ENCODE assay signal across 14 cellular contexts in genomic region chr1:203069028-203069804, GRCh38. TPM values are rescaled to one million over a fixed set of nuclear protein-coding genes. Genes with fewer than 3 reads are reported as not detected.
DNase-seq lines count a peak whose midpoint lies in the region; ATAC-seq and TF ChIP-seq lines count a peak whose summit lies in the region.
"Had no signal": no experiment of that assay in that cellular context is flagged by ENCODE, and none has a peak within 500 bp of the region (broad histone marks: within the 10 kb centered on the region; RNA-seq: fewer than 3 reads in every experiment).

No MANE protein-coding gene starts in this region.

- POLR2A ChIA-PET in MCF 10A (lab: Yijun Ruan, JAX), result interaction anchor here (0.7 to 1.2 kb wide), 3 partner anchors 30 to 1341 kb away, joined by 3 read pairs; no protein-coding TSS in a partner anchor

- H3K4me3 Mint-ChIP-seq in stimulated activated memory B cell treated with anti-CD40 and anti-IgM and Interleukin-4, amounts not matched to agents 10 μg/mL and 1 μg/mL and 100 μg/mL, for 72 hours, result no peak overlapping the region
- H3K4me3 Mint-ChIP-seq in MCF 10A (ENCODE audit: unreplicated experiment), result no peak overlapping the region

- peak overlapping the region; percentile 53 for H3K27ac Mint-ChIP-seq in stimulated activated memory B cell treated with anti-CD40 and anti-IgM and Interleukin-4, amounts not matched to agents 10 μg/mL and 1 μg/mL and 100 μg/mL, for 72 hours
- H3K27ac Mint-ChIP-seq in MCF 10A (ENCODE audit: low read depth, unreplicated experiment), result no peak overlapping the region

- TF ChIP-seq CTCF in HL-60 (IDR thresholded peaks at IDR 0.05; ENCODE audit: insufficient read depth, low read length), result no peak
- TF ChIP-seq CTCF in MCF 10A (IDR thresholded peaks at IDR 0.05; ENCODE audit: unreplicated experiment), result no peak

- intact Hi-C loops in left cardiac atrium (cut with DNase I) (no loop called here), MCF 10A (cut with micrococcal nuclease) (no loop called here)

- CTCF ChIA-PET in MCF 10A (lab: Yijun Ruan, JAX), result interaction anchor here (0.5 to 22.5 kb wide), 9 partner anchors 27 to 624 kb away, joined by 3 to 250 read pairs (median 3); no protein-coding TSS in a partner anchor

- peaks cover 36% of the 10 kb centered on the region for H3K27me3 Mint-ChIP-seq in stimulated activated memory B cell treated with anti-CD40 and anti-IgM and Interleukin-4, amounts not matched to agents 10 μg/mL and 1 μg/mL and 100 μg/mL, for 72 hours
- H3K27me3 Mint-ChIP-seq in MCF 10A (ENCODE audit: insufficient read depth, unreplicated experiment), result peaks cover 10% of the 10 kb centered on the region

- peak; percentile 28 to 70 for DNase-seq in HL-60 (ENCODE audit: low read depth in 1 of 2, low spot score in 1 of 2)
- DNase-seq in OCI-M1 (lab: John Stamatoyannopoulos, UW), result peak; percentile 23
- no peak for DNase-seq in left cardiac atrium
- no peak for DNase-seq in SK-N-DZ (ENCODE audit: low spot score)
- no peak for DNase-seq in MCF 10A (ENCODE audit: unreplicated experiment)
- DNase-seq: activated CD4-positive, alpha-beta T cell treated with anti-CD3 and anti-CD28 coated beads, Interleukin-2, amount 50 U/mL, for 4 hours; EL; KG1; left colon; Peyer's patch; stimulated activated naive CD8-positive, alpha-beta T cell treated with anti-CD3 and anti-CD28 coated beads, Interleukin-15, Interleukin-2, amounts not matched to agents 100 U/mL and 50 U/mL, for 24 hours had no signal

- H3K27ac ChIP-seq in HL-60 (replicated peaks), result peak overlapping the region; percentile 63

- H3K36me3 Mint-ChIP-seq in stimulated activated memory B cell treated with anti-CD40 and anti-IgM and Interleukin-4, amounts not matched to agents 10 μg/mL and 1 μg/mL and 100 μg/mL, for 72 hours, result no peaks in the 10 kb centered on the region
- H3K36me3 Mint-ChIP-seq in MCF 10A (ENCODE audit: insufficient read depth, unreplicated experiment), result no peaks in the 10 kb centered on the region

- no peak overlapping the region for H3K4me3 ChIP-seq in HL-60 (replicated peaks; ENCODE audit: insufficient read depth, low read length)
- H3K4me3 ChIP-seq: adrenal gland, Peyer's patch had no signal

- H3K4me1 Mint-ChIP-seq in stimulated activated memory B cell treated with anti-CD40 and anti-IgM and Interleukin-4, amounts not matched to agents 10 μg/mL and 1 μg/mL and 100 μg/mL, for 72 hours, result peaks cover 11% of the 10 kb centered on the region
- H3K4me1 Mint-ChIP-seq in MCF 10A (ENCODE audit: insufficient read depth, unreplicated experiment), result peaks cover 20% of the 10 kb centered on the region

- no TSS peak for BruUV-seq in MCF 10A (replicated peaks; lab: Mats Ljungman, UMichigan)

- peak; percentile 68 to 92 for ATAC-seq in left cardiac atrium
- ATAC-seq in stimulated activated memory B cell treated with anti-CD40 and anti-IgM and Interleukin-4, amounts not matched to agents 10 μg/mL and 1 μg/mL and 100 μg/mL, for 72 hours, result no peak
- ATAC-seq in GM21390 (IDR thresholded peaks at IDR 0.05; ENCODE audit: unreplicated experiment), result no peak
- ATAC-seq: left colon; stimulated activated naive CD8-positive, alpha-beta T cell treated with anti-CD3 and anti-CD28 coated beads, Interleukin-15, Interleukin-2, amounts not matched to agents 100 U/mL and 50 U/mL, for 24 hours had no signal

- H3K9me3 Mint-ChIP-seq in stimulated activated memory B cell treated with anti-CD40 and anti-IgM and Interleukin-4, amounts not matched to agents 10 μg/mL and 1 μg/mL and 100 μg/mL, for 72 hours, result no peaks in the 10 kb centered on the region
- no peaks in the 10 kb centered on the region for H3K9me3 Mint-ChIP-seq in MCF 10A (ENCODE audit: unreplicated experiment)

- no peaks in the 10 kb centered on the region for H3K27me3 ChIP-seq in HL-60 (ENCODE audit: insufficient read depth, poor library complexity, severe bottlenecking)
- H3K27me3 ChIP-seq: adrenal gland, Peyer's patch had no signal

RNA-seq across cellular contexts. Expression of gene MYOG, which starts 16.6 kb away (rescaled TPM):
- total RNA-seq in left cardiac atrium (not detected), MCF 10A (2022) (not detected in 2 replicates)
- 2.4 and 3.5 TPM in 2 replicates for polyA plus RNA-seq in SK-N-DZ (2014; cell fraction: cytosol; rRNA removed)
- 0.22 and 1.6 TPM in 2 replicates for polyA plus RNA-seq in SK-N-DZ (2014; cell fraction: nucleus; rRNA removed)
- total RNA-seq: adrenal gland, left colon, Peyer's patch had no signal
- polyA plus RNA-seq: adrenal gland had no signal

RNA-seq across cellular contexts. Expression of gene PPFIA4, which starts 42.9 kb away (rescaled TPM):
- 10 to 100 TPM; 16.0 to 16.3 TPM for total RNA-seq in left cardiac atrium
- polyA plus RNA-seq in SK-N-DZ (2014; cell fraction: cytosol; rRNA removed), result 0.83 and 0.97 TPM in 2 replicates
- polyA plus RNA-seq in SK-N-DZ (2014; cell fraction: nucleus; rRNA removed), result 20.8 and 22.8 TPM in 2 replicates
- 0.16 and 0.49 TPM in 2 replicates for total RNA-seq in MCF 10A (2022)

RNA-seq across cellular contexts. Expression of gene ADORA1, which starts 58.3 kb away (rescaled TPM):
- 10 to 100 TPM; 19.9 to 27.9 TPM for total RNA-seq in left cardiac atrium
- polyA plus RNA-seq in SK-N-DZ (2014; cell fraction: cytosol; rRNA removed), result not detected in 2 replicates
- polyA plus RNA-seq in SK-N-DZ (2014; cell fraction: nucleus; rRNA removed), result not detected in 2 replicates
- total RNA-seq in MCF 10A (2022), result 0.26 and 0.34 TPM in 2 replicates

Comparison
In these comparisons a context has a peak if more than half of its experiments do, and no peak if none do; other contexts are left out.
1. DNase-seq: peak in HL-60 (2 of 2) and OCI-M1 (single experiment); none in left cardiac atrium (single experiment), SK-N-DZ (single experiment) and MCF 10A (single experiment).
2. ATAC-seq: peak in left cardiac atrium (2 of 2); none in stimulated activated memory B cell treated with anti-CD40 and anti-IgM and Interleukin-4, amounts not matched to agents 10 μg/mL and 1 μg/mL and 100 μg/mL, for 72 hours (single experiment) and GM21390 (single experiment).
3. RNA of gene PPFIA4, which starts 42.9 kb away (total RNA-seq): 16.0 to 16.3 TPM in left cardiac atrium; 0.16 to 0.49 TPM in MCF 10A; every median in the first group is over 10 times any median in the second.
4. RNA of gene ADORA1, which starts 58.3 kb away (total RNA-seq): 19.9 to 27.9 TPM in left cardiac atrium; 0.26 to 0.34 TPM in MCF 10A; every median in the first group is over 10 times any median in the second.